ENCODE assay signal across 8 cellular contexts in genomic region chr7:135512135-135512887, GRCh38. TPM values are rescaled to one million over a fixed set of nuclear protein-coding genes. Genes with fewer than 3 reads are reported as not detected.
DNase-seq lines count a peak whose midpoint lies in the region; ATAC-seq, FAIRE-seq and TF ChIP-seq lines count a peak whose summit lies in the region.

No MANE protein-coding gene starts in this region.

- no peaks in the 10 kb centered on the region for H3K9me1 ChIP-seq in endothelial cell of umbilical vein (replicated peaks; ENCODE audit: control insufficient read depth, extremely low read depth, insufficient read depth, low read length)

- no TSS peak for BruUV-seq in endothelial cell of umbilical vein (replicated peaks; lab: Mats Ljungman, UMichigan)

- H3K4me3 ChIP-seq in NB4 (ENCODE audit: low read depth, low read length) (no peak overlapping the region), RWPE2 (ENCODE audit: severe bottlenecking) (no peak overlapping the region), endothelial cell of umbilical vein (replicated peaks in 1 of 3; ENCODE audit: insufficient read depth in 1 of 3, low read depth in 1 of 3, low read length in 3 of 3) (no peak overlapping the region), osteoblast (ENCODE audit: insufficient read depth, low read length) (no peak overlapping the region)

- intact Hi-C loops in endothelial cell of umbilical vein (cut with micrococcal nuclease): loop anchor here (5.0 kb wide), 3 partner anchors 135 to 300 kb away; partner anchors contain the start of genes STMP1 and WDR91

- H2AFZ ChIP-seq in endothelial cell of umbilical vein (ENCODE audit: low read depth, low read length): no peak overlapping the region
- H2AFZ ChIP-seq in osteoblast (ENCODE audit: low read length): no peak overlapping the region

- H3K27me3 ChIP-seq in RWPE2 (ENCODE audit: insufficient read depth, poor library complexity, severe bottlenecking): no peaks in the 10 kb centered on the region
- H3K27me3 ChIP-seq in endothelial cell of umbilical vein (ENCODE audit: control insufficient read depth in 2 of 2, insufficient read depth in 2 of 2, low read length in 2 of 2): no peaks in the 10 kb centered on the region
- H3K27me3 ChIP-seq in osteoblast (ENCODE audit: insufficient read depth, low read length): no peaks in the 10 kb centered on the region

- POLR2A ChIA-PET in HEK293T (lab: Yijun Ruan, JAX): interaction anchor here (1.0 kb wide), 1 partner anchor 46 kb away, joined by 3 read pairs; the partner anchor contains the start of gene NUP205
- POLR2A ChIA-PET in endothelial cell of umbilical vein (lab: Charles Lee): no interaction called here

- H3K9ac ChIP-seq in endothelial cell of umbilical vein (replicated peaks; ENCODE audit: extremely low read depth, insufficient read depth, low read length): no peak overlapping the region

- in situ Hi-C loops in ACHN (cut with HindIII; ENCODE audit: low pct_ligation_motif_present, low pct_unique_long_range_greater_than_20kb, low sequenced_read_pairs): no loop called here
- in situ Hi-C loops in G401 (cut with HindIII; ENCODE audit: low sequenced_read_pairs): no loop called here

- dilution Hi-C loops in endothelial cell of umbilical vein (cut with MboI; ENCODE audit: extremely low pct_ligation_motif_present, low sequenced_read_pairs): no loop called here

- no peak for FAIRE-seq in endothelial cell of umbilical vein (lab: Jason Lieb, UNC)

- peaks cover 3% of the 10 kb centered on the region for H4K20me1 ChIP-seq in endothelial cell of umbilical vein (replicated peaks; ENCODE audit: control insufficient read depth, extremely low read depth, insufficient read depth, low read length)
- peaks cover 16% of the 10 kb centered on the region for H4K20me1 ChIP-seq in osteoblast (ENCODE audit: insufficient read depth, low read length)

- DNase-seq in ACHN: peak; percentile 86
- peak; percentile 35 for DNase-seq in G401 (ENCODE audit: low spot score)
- DNase-seq in HEK293T (ENCODE audit: extremely low spot score): peak; percentile 69
- DNase-seq in NB4 (ENCODE audit: low read depth): peak; percentile 89
- no peak for DNase-seq in RWPE2 (ENCODE audit: low spot score)
- peak; percentile 68 for DNase-seq in endothelial cell of umbilical vein (ENCODE audit: low read depth, low spot score)
- no peak for DNase-seq in osteoblast (ENCODE audit: insufficient read length, low spot score, missing footprints)
- DNase-seq in cortex of kidney (lab: John Stamatoyannopoulos, UW): no peak

- TF ChIP-seq POLR2A in NB4 (IDR thresholded peaks at IDR 0.05; ENCODE audit: extremely low read depth, insufficient read length) (no peak), endothelial cell of umbilical vein (IDR thresholded peaks at IDR 0.05; ENCODE audit: low read depth, low read length) (no peak)

- peaks cover 8% of the 10 kb centered on the region for H3K4me1 ChIP-seq in RWPE2 (ENCODE audit: insufficient read depth, poor library complexity, severe bottlenecking)
- peaks cover 19% of the 10 kb centered on the region for H3K4me1 ChIP-seq in endothelial cell of umbilical vein (ENCODE audit: control insufficient read depth, extremely low read depth, insufficient read depth, low read length)
- H3K4me1 ChIP-seq in osteoblast (ENCODE audit: insufficient read depth, low read length): peaks cover 16% of the 10 kb centered on the region

- H3K9me3 ChIP-seq in RWPE2 (ENCODE audit: severe bottlenecking) (no peaks in the 10 kb centered on the region), endothelial cell of umbilical vein (replicated peaks; ENCODE audit: control insufficient read depth, insufficient read depth, low read length) (no peaks in the 10 kb centered on the region), osteoblast (ENCODE audit: low read depth, low read length) (no peaks in the 10 kb centered on the region)

- H3K4me2 ChIP-seq in endothelial cell of umbilical vein (ENCODE audit: insufficient read depth, low read length): no peak overlapping the region
- H3K4me2 ChIP-seq in osteoblast (ENCODE audit: insufficient read depth, low read length): no peak overlapping the region

- CTCF ChIA-PET in HEK293T (lab: Yijun Ruan, JAX) (no interaction called here), endothelial cell of umbilical vein (lab: Charles Lee) (interaction anchor here (1.1 to 1.4 kb wide), 3 partner anchors 48 to 238 kb away, joined by 3 to 6 read pairs (median 5); no protein-coding TSS in a partner anchor)

- H3K79me2 ChIP-seq in endothelial cell of umbilical vein (ENCODE audit: control insufficient read depth, insufficient read depth, low read length) (peaks cover 26% of the 10 kb centered on the region), osteoblast (ENCODE audit: insufficient read depth, low read length) (peaks cover 26% of the 10 kb centered on the region)

- TF ChIP-seq CTCF in NB4 (IDR thresholded peaks at IDR 0.05; ENCODE audit: low read depth, low read length): peak; percentile 51
- TF ChIP-seq CTCF in RWPE2 (IDR thresholded peaks at IDR 0.05; ENCODE audit: poor library complexity, severe bottlenecking): peak; percentile 77
- TF ChIP-seq CTCF in endothelial cell of umbilical vein (IDR thresholded peaks at IDR 0.05; ENCODE audit: extremely low read depth in 1 of 2, insufficient read depth in 1 of 2, low read depth in 1 of 2, low read length in 2 of 2): peak; percentile 34 to 36
- peak; percentile 71 for TF ChIP-seq CTCF in osteoblast (IDR thresholded peaks at IDR 0.05; ENCODE audit: extremely low read depth, low read depth, low read length)

- H3K36me3 ChIP-seq in RWPE2 (ENCODE audit: low read depth) (peaks cover 11% of the 10 kb centered on the region), endothelial cell of umbilical vein (ENCODE audit: control insufficient read depth in 2 of 2, extremely low read depth in 1 of 2, insufficient read depth in 2 of 2, low read length in 2 of 2) (no peaks in the 10 kb centered on the region), osteoblast (ENCODE audit: insufficient read depth, low read length) (no peaks in the 10 kb centered on the region)

- no peak overlapping the region for H3K27ac ChIP-seq in RWPE2 (ENCODE audit: poor library complexity, severe bottlenecking)
- H3K27ac ChIP-seq in endothelial cell of umbilical vein (ENCODE audit: insufficient read depth, low read depth, low read length): no peak overlapping the region
- no peak overlapping the region for H3K27ac ChIP-seq in osteoblast (ENCODE audit: low read depth, low read length)

- ATAC-seq in RWPE2 (ENCODE audit: low read depth): no peak

TF ChIP-seq in HEK293T, 16 proteins besides CTCF, POLR2A, EP300 and RAD21:
- no peak for TF ChIP-seq CTBP1 (IDR thresholded peaks at IDR 0.05; ENCODE audit: borderline replicate concordance)
- TF ChIP-seq FOXM1 (IDR thresholded peaks at IDR 0.05; ENCODE audit: borderline replicate concordance): no peak
- no peak for TF ChIP-seq L3MBTL2 (conservative IDR thresholded peaks at IDR 0.05)
- TF ChIP-seq PKNOX1 (IDR thresholded peaks at IDR 0.05): peak; percentile 70
- no peak for TF ChIP-seq SP1 (IDR thresholded peaks at IDR 0.05)

TF ChIP-seq in endothelial cell of umbilical vein, 7 proteins besides CTCF, POLR2A, EP300 and RAD21:
- TF ChIP-seq FOS (IDR thresholded peaks at IDR 0.05; ENCODE audit: borderline replicate concordance, insufficient read depth, low read length): no peak
- TF ChIP-seq JUN (IDR thresholded peaks at IDR 0.05; ENCODE audit: borderline replicate concordance, insufficient read depth, insufficient read length, low read depth): no peak
- no peak for TF ChIP-seq MAX (IDR thresholded peaks at IDR 0.05; ENCODE audit: insufficient read depth, insufficient read length)
- no peak for TF ChIP-seq POLR2AphosphoS5 (IDR thresholded peaks at IDR 0.05; ENCODE audit: insufficient read depth, low read depth, low read length)
- TF ChIP-seq EZH2 (IDR thresholded peaks at IDR 0.05; ENCODE audit: borderline replicate concordance, low read depth, low read length, severe bottlenecking): no peak
- no peak for TF ChIP-seq GATA2 (IDR thresholded peaks at IDR 0.05; ENCODE audit: insufficient read depth, insufficient read length, low read depth, low read length)
- no peak for TF ChIP-seq MYC (IDR thresholded peaks at IDR 0.05; ENCODE audit: low read depth, low read length)

RNA-seq across cellular contexts. Expression of gene CNOT4, which starts 2.4 kb away (rescaled TPM):
- 5.8 and 9.5 TPM in 2 replicates for total RNA-seq in G401 (2014; rRNA removed; shearing (Covaris generic))
- total RNA-seq in endothelial cell of umbilical vein (20.9 and 21.7 TPM in 2 replicates), osteoblast (13.4 and 14.1 TPM in 2 replicates)
- 10.3 and 11.8 TPM in 2 replicates for polyA plus RNA-seq in endothelial cell of umbilical vein
- polyA plus RNA-seq in endothelial cell of umbilical vein (2011; cell fraction: cytosol; rRNA removed): 7.0 and 8.5 TPM in 2 replicates
- 17.7 and 18.0 TPM in 2 replicates for polyA plus RNA-seq in endothelial cell of umbilical vein (2011; cell fraction: nucleus; rRNA removed)
- 12.2 and 13.1 TPM in 2 replicates for polyA plus RNA-seq in endothelial cell of umbilical vein (2012)
- polyA minus RNA-seq in endothelial cell of umbilical vein: 30.6 and 32.3 TPM in 2 replicates
- polyA minus RNA-seq in endothelial cell of umbilical vein (2011; cell fraction: cytosol; rRNA and poly(A)+ RNA removed): 9.8 TPM
- polyA minus RNA-seq in endothelial cell of umbilical vein (2011; cell fraction: nucleus; rRNA and poly(A)+ RNA removed): 49.7 and 63.9 TPM in 2 replicates

RNA-seq across cellular contexts. Expression of gene NUP205, which starts 45.4 kb away (rescaled TPM):
- total RNA-seq in G401 (2014; rRNA removed; shearing (Covaris generic)): 47.0 and 88.3 TPM in 2 replicates
- 72.8 and 81.3 TPM in 2 replicates for total RNA-seq in endothelial cell of umbilical vein
- polyA plus RNA-seq in endothelial cell of umbilical vein: 44.3 and 48.8 TPM in 2 replicates
- polyA plus RNA-seq in endothelial cell of umbilical vein (2011; cell fraction: cytosol; rRNA removed): 43.5 and 49.5 TPM in 2 replicates
- 74.8 and 92.9 TPM in 2 replicates for polyA plus RNA-seq in endothelial cell of umbilical vein (2011; cell fraction: nucleus; rRNA removed)
- polyA plus RNA-seq in endothelial cell of umbilical vein (2012): 41.7 and 62.4 TPM in 2 replicates
- 82.0 and 94.7 TPM in 2 replicates for polyA minus RNA-seq in endothelial cell of umbilical vein
- 91.7 TPM for polyA minus RNA-seq in endothelial cell of umbilical vein (2011; cell fraction: cytosol; rRNA and poly(A)+ RNA removed)
- 49.8 and 78.6 TPM in 2 replicates for polyA minus RNA-seq in endothelial cell of umbilical vein (2011; cell fraction: nucleus; rRNA and poly(A)+ RNA removed)
- total RNA-seq in osteoblast: 29.5 and 33.7 TPM in 2 replicates

Comparison
In these comparisons a context has a peak if more than half of its experiments do, and no peak if none do; other contexts are left out.
1. DNase-seq: peak in ACHN (single experiment), G401 (single experiment), HEK293T (single experiment), NB4 (single experiment) and endothelial cell of umbilical vein (single experiment); none in RWPE2 (single experiment), osteoblast (single experiment) and cortex of kidney (single experiment).
2. Peak in every context shown above with its lines, with median percentiles within 50 percentile points of each other: CTCF ChIP-seq.